Comparison of ENCODE assay signal across 8 cellular contexts in the genomic region with DNA sequence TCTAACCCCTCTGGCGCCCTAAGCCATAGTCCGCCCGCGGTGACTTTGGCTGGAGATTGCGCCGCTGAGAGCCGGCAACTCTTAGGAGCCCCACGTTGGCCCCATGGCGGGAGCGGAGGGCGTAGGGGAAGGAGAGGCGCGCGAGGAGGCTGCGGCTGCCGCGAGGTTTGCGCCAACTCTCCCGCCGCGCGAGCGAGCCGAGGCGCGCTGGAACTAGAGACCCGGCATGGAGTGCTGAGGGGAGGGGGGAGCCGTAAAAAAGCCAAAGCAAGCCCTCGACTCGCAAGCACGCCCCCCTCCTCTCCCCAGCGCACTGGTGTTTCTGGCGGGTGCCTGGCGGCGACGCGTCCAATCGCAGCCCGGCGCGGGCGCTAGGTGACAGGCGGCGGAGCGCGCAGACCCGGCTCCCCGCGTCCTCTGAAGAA. TPM values are rescaled to one million over a fixed set of nuclear protein-coding genes. Genes with fewer than 3 reads are reported as not detected.
A peak's percentile ranks its signal among the peaks of the same experiment; 100 is the strongest.
DNase-seq lines count a peak whose midpoint lies in the region; ATAC-seq and TF ChIP-seq lines count a peak whose summit lies in the region.
"Had no signal": no experiment of that assay in that cellular context is flagged by ENCODE, and none has a peak within 500 bp of the region (broad histone marks: within the 10 kb centered on the region; RNA-seq: fewer than 3 reads in every experiment).

A gene with protein sequence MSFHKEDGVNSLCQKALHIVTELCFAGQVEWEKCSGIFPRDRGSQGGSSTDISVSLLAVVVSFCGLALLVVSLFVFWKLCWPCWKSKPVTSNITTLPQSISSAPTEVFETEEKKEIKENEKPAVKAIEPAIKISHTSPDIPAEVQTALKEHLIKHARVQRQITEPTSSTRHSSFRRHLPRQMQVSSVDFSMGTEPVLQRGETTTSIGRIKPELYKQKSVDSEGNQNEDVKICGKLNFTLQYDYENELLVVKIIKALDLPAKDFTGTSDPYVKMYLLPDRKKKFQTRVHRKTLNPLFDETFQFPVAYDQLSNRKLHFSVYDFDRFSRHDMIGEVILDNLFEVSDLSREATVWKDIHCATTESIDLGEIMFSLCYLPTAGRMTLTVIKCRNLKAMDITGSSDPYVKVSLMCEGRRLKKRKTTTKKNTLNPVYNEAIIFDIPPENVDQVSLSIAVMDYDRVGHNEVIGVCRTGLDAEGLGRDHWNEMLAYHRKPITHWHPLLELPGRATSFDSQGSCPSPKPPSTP (minus strand): TSS at position 233 of the 425 bp plus-strand sequence. CDS start 297 bp downstream, outside the sequence.

- peak within 1 kb of the TSS; percentile 30; the same call in 1 of the 2 replicates for H3K27ac Mint-ChIP-seq in GM23338

- H3K4me1 Mint-ChIP-seq in GM23338: peaks cover 17% of the 10 kb centered on the region

- peak within 1 kb of the TSS; percentile 92 for H3K4me2 ChIP-seq in GM23338

- DNase-seq in GM23338 (ENCODE audit: low spot score): peak; percentile 89
- DNase-seq in RWPE1 (ENCODE audit: low spot score): peak; percentile 7
- DNase-seq in germinal center (ENCODE audit: low spot score): peak; percentile 1
- no peak for DNase-seq in psoas muscle
- no peak for DNase-seq in NCI-H2081 treated with DMSO at 0.1 percent for 48 hours (lab: John Stamatoyannopoulos, UW)

- H3K27ac ChIP-seq in GM23338 (ENCODE audit: low read depth) (no peak within 1 kb of the TSS), RWPE1 (no peak within 1 kb of the TSS), psoas muscle (no peak within 1 kb of the TSS)

- peak within 1 kb of the TSS; percentile 100 for H2AFZ ChIP-seq in GM23338

- H3K9me2 ChIP-seq in GM23338 (ENCODE audit: insufficient read depth): no peaks in the 10 kb centered on the region

- H3K27me3 ChIP-seq in GM23338 (ENCODE audit: insufficient read depth) (peaks cover 47% of the 10 kb centered on the region), psoas muscle (ENCODE audit: insufficient read depth in 3 of 3, low read length in 2 of 3) (peaks cover 6 to 31% (median 7%) of the 10 kb centered on the region in 3 donors)

- H3K79me2 ChIP-seq in GM23338 (replicated peaks; ENCODE audit: insufficient read depth): no peaks in the 10 kb centered on the region

- CTCF ChIA-PET in RWPE1 (lab: Yijun Ruan, JAX): no interaction called here

- POLR2A ChIA-PET in RWPE1 (lab: Yijun Ruan, JAX; ENCODE audit: low non-redundant PET): no interaction called here

- H3K4me3 Mint-ChIP-seq in GM23338: peak within 1 kb of the TSS; percentile 87

- TF ChIP-seq CTCF in GM23338 (conservative IDR thresholded peaks at IDR 0.05; ENCODE audit: low read depth in 2 of 2) (no peak), RWPE1 (conservative IDR thresholded peaks at IDR 0.05; ENCODE audit: low read depth) (no peak), psoas muscle (IDR thresholded peaks at IDR 0.05) (no peak)

- H3K27me3 Mint-ChIP-seq in GM23338 (ENCODE audit: insufficient read depth, low read depth, poor library complexity): peaks cover 32% of the 10 kb centered on the region

- H3F3A ChIP-seq in GM23338 (replicated peaks; ENCODE audit: low read depth): no peaks in the 10 kb centered on the region; the same call in 1 of the 2 replicates

- no peaks in the 10 kb centered on the region for H3K9me3 ChIP-seq in psoas muscle

- peaks cover 3% of the 10 kb centered on the region; the same call in 2 of the 3 replicates for H3K9me3 Mint-ChIP-seq in GM23338

- ATAC-seq in GM23338 (peak; percentile 79), psoas muscle (no peak), HG02763 (IDR thresholded peaks at IDR 0.05; ENCODE audit: unreplicated experiment) (no peak), HG02678 (IDR thresholded peaks at IDR 0.05; ENCODE audit: unreplicated experiment) (no peak)

- H3K36me3 Mint-ChIP-seq in GM23338 (ENCODE audit: low read depth): peaks cover 3% of the 10 kb centered on the region; the same call in 1 of the 3 replicates

- WGBS in psoas muscle, 3 donors: 0 to 1% (median 1%) methylated on average over 29 to 49 of the region's 49 CpGs

- intact Hi-C loops in psoas muscle (cut with DNase I): no loop called here

- H3K36me3 ChIP-seq in GM23338 (ENCODE audit: insufficient read depth): no peaks in the 10 kb centered on the region
- no peaks in the 10 kb centered on the region for H3K36me3 ChIP-seq in psoas muscle (ENCODE audit: insufficient read depth in 1 of 2, low read depth in 1 of 2)

- H4K20me1 ChIP-seq in GM23338 (replicated peaks; ENCODE audit: insufficient read depth): no peaks in the 10 kb centered on the region

- H3K4me1 ChIP-seq in GM23338 (ENCODE audit: insufficient read depth) (peaks cover 21% of the 10 kb centered on the region), psoas muscle (no peaks in the 10 kb centered on the region)

- H3K4me3 ChIP-seq in GM23338 (peak within 1 kb of the TSS; percentile 79), psoas muscle (peak within 1 kb of the TSS; percentile 37)

TF ChIP-seq in GM23338, 12 proteins besides CTCF, POLR2A, EP300 and RAD21:
- TF ChIP-seq, protein P1, sequence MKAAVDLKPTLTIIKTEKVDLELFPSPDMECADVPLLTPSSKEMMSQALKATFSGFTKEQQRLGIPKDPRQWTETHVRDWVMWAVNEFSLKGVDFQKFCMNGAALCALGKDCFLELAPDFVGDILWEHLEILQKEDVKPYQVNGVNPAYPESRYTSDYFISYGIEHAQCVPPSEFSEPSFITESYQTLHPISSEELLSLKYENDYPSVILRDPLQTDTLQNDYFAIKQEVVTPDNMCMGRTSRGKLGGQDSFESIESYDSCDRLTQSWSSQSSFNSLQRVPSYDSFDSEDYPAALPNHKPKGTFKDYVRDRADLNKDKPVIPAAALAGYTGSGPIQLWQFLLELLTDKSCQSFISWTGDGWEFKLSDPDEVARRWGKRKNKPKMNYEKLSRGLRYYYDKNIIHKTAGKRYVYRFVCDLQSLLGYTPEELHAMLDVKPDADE (IDR thresholded peaks at IDR 0.05): no peak
- TF ChIP-seq CREB1 (CRISPR knock-in tag; IDR thresholded peaks at IDR 0.05; ENCODE audit: low read depth): peak; percentile 26; the same call in 1 of the 2 replicates
- no peak for TF ChIP-seq NANOG (IDR thresholded peaks at IDR 0.05; ENCODE audit: borderline replicate concordance)
- TF ChIP-seq, protein P2, sequence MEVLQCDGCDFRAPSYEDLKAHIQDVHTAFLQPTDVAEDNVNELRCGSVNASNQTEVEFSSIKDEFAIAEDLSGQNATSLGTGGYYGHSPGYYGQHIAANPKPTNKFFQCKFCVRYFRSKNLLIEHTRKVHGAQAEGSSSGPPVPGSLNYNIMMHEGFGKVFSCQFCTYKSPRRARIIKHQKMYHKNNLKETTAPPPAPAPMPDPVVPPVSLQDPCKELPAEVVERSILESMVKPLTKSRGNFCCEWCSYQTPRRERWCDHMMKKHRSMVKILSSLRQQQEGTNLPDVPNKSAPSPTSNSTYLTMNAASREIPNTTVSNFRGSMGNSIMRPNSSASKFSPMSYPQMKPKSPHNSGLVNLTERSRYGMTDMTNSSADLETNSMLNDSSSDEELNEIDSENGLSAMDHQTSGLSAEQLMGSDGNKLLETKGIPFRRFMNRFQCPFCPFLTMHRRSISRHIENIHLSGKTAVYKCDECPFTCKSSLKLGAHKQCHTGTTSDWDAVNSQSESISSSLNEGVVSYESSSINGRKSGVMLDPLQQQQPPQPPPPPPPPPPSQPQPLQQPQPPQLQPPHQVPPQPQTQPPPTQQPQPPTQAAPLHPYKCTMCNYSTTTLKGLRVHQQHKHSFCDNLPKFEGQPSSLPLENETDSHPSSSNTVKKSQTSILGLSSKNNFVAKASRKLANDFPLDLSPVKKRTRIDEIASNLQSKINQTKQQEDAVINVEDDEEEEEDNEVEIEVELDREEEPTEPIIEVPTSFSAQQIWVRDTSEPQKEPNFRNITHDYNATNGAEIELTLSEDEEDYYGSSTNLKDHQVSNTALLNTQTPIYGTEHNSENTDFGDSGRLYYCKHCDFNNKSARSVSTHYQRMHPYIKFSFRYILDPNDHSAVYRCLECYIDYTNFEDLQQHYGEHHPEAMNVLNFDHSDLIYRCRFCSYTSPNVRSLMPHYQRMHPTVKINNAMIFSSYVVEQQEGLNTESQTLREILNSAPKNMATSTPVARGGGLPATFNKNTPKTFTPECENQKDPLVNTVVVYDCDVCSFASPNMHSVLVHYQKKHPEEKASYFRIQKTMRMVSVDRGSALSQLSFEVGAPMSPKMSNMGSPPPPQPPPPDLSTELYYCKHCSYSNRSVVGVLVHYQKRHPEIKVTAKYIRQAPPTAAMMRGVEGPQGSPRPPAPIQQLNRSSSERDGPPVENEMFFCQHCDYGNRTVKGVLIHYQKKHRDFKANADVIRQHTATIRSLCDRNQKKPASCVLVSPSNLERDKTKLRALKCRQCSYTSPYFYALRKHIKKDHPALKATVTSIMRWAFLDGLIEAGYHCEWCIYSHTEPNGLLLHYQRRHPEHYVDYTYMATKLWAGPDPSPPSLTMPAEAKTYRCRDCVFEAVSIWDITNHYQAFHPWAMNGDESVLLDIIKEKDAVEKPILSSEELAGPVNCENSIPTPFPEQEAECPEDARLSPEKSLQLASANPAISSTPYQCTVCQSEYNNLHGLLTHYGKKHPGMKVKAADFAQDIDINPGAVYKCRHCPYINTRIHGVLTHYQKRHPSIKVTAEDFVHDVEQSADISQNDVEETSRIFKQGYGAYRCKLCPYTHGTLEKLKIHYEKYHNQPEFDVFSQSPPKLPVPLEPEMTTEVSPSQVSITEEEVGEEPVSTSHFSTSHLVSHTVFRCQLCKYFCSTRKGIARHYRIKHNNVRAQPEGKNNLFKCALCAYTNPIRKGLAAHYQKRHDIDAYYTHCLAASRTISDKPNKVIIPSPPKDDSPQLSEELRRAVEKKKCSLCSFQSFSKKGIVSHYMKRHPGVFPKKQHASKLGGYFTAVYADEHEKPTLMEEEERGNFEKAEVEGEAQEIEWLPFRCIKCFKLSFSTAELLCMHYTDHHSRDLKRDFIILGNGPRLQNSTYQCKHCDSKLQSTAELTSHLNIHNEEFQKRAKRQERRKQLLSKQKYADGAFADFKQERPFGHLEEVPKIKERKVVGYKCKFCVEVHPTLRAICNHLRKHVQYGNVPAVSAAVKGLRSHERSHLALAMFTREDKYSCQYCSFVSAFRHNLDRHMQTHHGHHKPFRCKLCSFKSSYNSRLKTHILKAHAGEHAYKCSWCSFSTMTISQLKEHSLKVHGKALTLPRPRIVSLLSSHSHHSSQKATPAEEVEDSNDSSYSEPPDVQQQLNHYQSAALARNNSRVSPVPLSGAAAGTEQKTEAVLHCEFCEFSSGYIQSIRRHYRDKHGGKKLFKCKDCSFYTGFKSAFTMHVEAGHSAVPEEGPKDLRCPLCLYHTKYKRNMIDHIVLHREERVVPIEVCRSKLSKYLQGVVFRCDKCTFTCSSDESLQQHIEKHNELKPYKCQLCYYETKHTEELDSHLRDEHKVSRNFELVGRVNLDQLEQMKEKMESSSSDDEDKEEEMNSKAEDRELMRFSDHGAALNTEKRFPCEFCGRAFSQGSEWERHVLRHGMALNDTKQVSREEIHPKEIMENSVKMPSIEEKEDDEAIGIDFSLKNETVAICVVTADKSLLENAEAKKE (CRISPR knock-in tag; IDR thresholded peaks at IDR 0.05): no peak
- no peak for TF ChIP-seq EZH2 (IDR thresholded peaks at IDR 0.05; ENCODE audit: low read depth, unreplicated experiment)
- TF ChIP-seq ZNF331 (CRISPR knock-in tag; IDR thresholded peaks at IDR 0.05; ENCODE audit: low read depth): no peak
- no peak for TF ChIP-seq ZNF114 (CRISPR knock-in tag; IDR thresholded peaks at IDR 0.05)
- TF ChIP-seq EZH2phosphoT487 (IDR thresholded peaks at IDR 0.05; ENCODE audit: unreplicated experiment): no peak

RNA-seq across cellular contexts. Expression of the gene that starts here (rescaled TPM):
- 3.0 and 5.7 TPM in 2 replicates for total RNA-seq in GM23338 (2014; rRNA removed; shearing (Covaris generic))
- polyA plus RNA-seq in GM23338 (2016; fragmentation: Nextera tagmentation; extraction: Ambion mirVana): 1.3 and 1.5 TPM in 2 replicates
- not detected for total RNA-seq in psoas muscle
- not detected for polyA plus RNA-seq in psoas muscle
- total RNA-seq: pulmonary artery endothelial cell had no signal

Comparison
In these comparisons a context has a peak if more than half of its experiments do, and no peak if none do; other contexts are left out.
1. DNase-seq: peak in GM23338 (single experiment), RWPE1 (single experiment) and germinal center (single experiment); none in psoas muscle (0 of 2) and NCI-H2081 treated with DMSO at 0.1 percent for 48 hours (single experiment).